9 cellular contexts compared by ENCODE assay signal in genomic region chr18:25832008-25832604, GRCh38.
DNase-seq lines count a peak whose midpoint lies in the region; ATAC-seq, FAIRE-seq and TF ChIP-seq lines count a peak whose summit lies in the region.
"Had no signal": no experiment of that assay in that cellular context is flagged by ENCODE, and none has a peak within 500 bp of the region (broad histone marks: within the 10 kb centered on the region; RNA-seq: fewer than 3 reads in every experiment).

No MANE protein-coding gene starts in this region.

- ATAC-seq in HG03103 (IDR thresholded peaks at IDR 0.05; ENCODE audit: low read depth, unreplicated experiment) (peak; percentile 70), HG02840 (IDR thresholded peaks at IDR 0.05; ENCODE audit: low FRiP score, unreplicated experiment) (no peak)
- no peak for ATAC-seq in effector memory CD8-positive, alpha-beta T cell (replicated peaks)

- H3K36me3 Mint-ChIP-seq in effector memory CD8-positive, alpha-beta T cell (ENCODE audit: insufficient read depth): no peaks in the 10 kb centered on the region

- H4K20me1 ChIP-seq in OCI-LY7 (ENCODE audit: insufficient read depth, low read length): no peaks in the 10 kb centered on the region

- H3K27ac Mint-ChIP-seq in effector memory CD8-positive, alpha-beta T cell: no peak overlapping the region

- H3K4me3 Mint-ChIP-seq in effector memory CD8-positive, alpha-beta T cell: no peak overlapping the region

- no peak overlapping the region for H2AFZ ChIP-seq in OCI-LY7 (ENCODE audit: low read length)

- no peaks in the 10 kb centered on the region for H3K9me3 ChIP-seq in OCI-LY7 (ENCODE audit: low read length)

- no peaks in the 10 kb centered on the region for H3K9me2 ChIP-seq in OCI-LY7 (ENCODE audit: insufficient read depth, low read length)

- FAIRE-seq in GM12892 (lab: Jason Lieb, UNC): no peak

- no peaks in the 10 kb centered on the region for H3K36me3 ChIP-seq in OCI-LY7 (ENCODE audit: insufficient read depth, low read length)

- intact Hi-C loops in OCI-LY7 (cut with micrococcal nuclease; ENCODE audit: unreplicated experiment): loop anchor here (5.0 to 10.0 kb wide), 2 partner anchors 377 to 955 kb away; no protein-coding TSS in a partner anchor

- BruUV-seq in OCI-LY7 (replicated peaks; lab: Mats Ljungman, UMichigan): no TSS peak

- H3K4me1 Mint-ChIP-seq in effector memory CD8-positive, alpha-beta T cell (ENCODE audit: low read depth in 2 of 2): no peaks in the 10 kb centered on the region

- CTCF ChIA-PET in OCI-LY7 (lab: Charles Lee; ENCODE audit: unreplicated experiment): no interaction called here

- H3K4me3 ChIP-seq in OCI-LY7 (ENCODE audit: low read depth, low read length, poor library complexity, severe bottlenecking): no peak overlapping the region
- H3K4me3 ChIP-seq: skin epidermis had no signal

- DNase-seq in AML-193 (lab: John Stamatoyannopoulos, UW) (peak; percentile 7 to 17), GM12892 (ENCODE audit: insufficient read length) (peak; percentile 11), OCI-LY7 (ENCODE audit: low spot score) (peak; percentile 55), lung microvascular endothelial cell (ENCODE audit: low read depth in 2 of 2) (peak; percentile 59 to 78)
- peak in 2 of 3 experiments; percentile 5 for DNase-seq in effector memory CD8-positive, alpha-beta T cell
- DNase-seq in effector CD4-positive, alpha-beta T cell: no peak

- peaks cover 13 to 14% of the 10 kb centered on the region in 2 donors for H3K27me3 Mint-ChIP-seq in effector memory CD8-positive, alpha-beta T cell

- H3K4me2 ChIP-seq in OCI-LY7 (ENCODE audit: low read length): no peak overlapping the region

- peaks cover 20% of the 10 kb centered on the region for H3K4me1 ChIP-seq in OCI-LY7 (ENCODE audit: insufficient read depth, low read length, poor library complexity, severe bottlenecking)

- POLR2A ChIA-PET in OCI-LY7 (lab: Charles Lee): interaction anchor here (0.6 to 0.7 kb wide), 2 partner anchors 52 to 501 kb away, joined by 3 read pairs; no protein-coding TSS in a partner anchor

- H3K27ac ChIP-seq in OCI-LY7 (ENCODE audit: low read depth, low read length, poor library complexity, severe bottlenecking): no peak overlapping the region
- H3K27ac ChIP-seq: skin epidermis had no signal

- TF ChIP-seq POLR2A in GM12892 (IDR thresholded peaks at IDR 0.05; ENCODE audit: low read depth, low read length): no peak

- H3K9me3 Mint-ChIP-seq in effector memory CD8-positive, alpha-beta T cell: no peaks in the 10 kb centered on the region

- peak; percentile 97 for TF ChIP-seq CTCF in OCI-LY7 (conservative IDR thresholded peaks at IDR 0.05; ENCODE audit: low read length)

- H3K79me2 ChIP-seq in OCI-LY7 (ENCODE audit: insufficient read depth, low read depth, low read length): no peaks in the 10 kb centered on the region
